11 cellular contexts compared by ENCODE assay signal in genomic region chr3:130242850-130243569, GRCh38.
DNase-seq lines count a peak whose midpoint lies in the region; ATAC-seq and TF ChIP-seq lines count a peak whose summit lies in the region.
"Had no signal": no experiment of that assay in that cellular context is flagged by ENCODE, and none has a peak within 500 bp of the region (broad histone marks: within the 10 kb centered on the region; RNA-seq: fewer than 3 reads in every experiment).

No MANE protein-coding gene starts in this region.

- H3K9me3 ChIP-seq in OCI-LY1 (ENCODE audit: low read length), result no peaks in the 10 kb centered on the region

- peaks cover 4% of the 10 kb centered on the region for H3K27me3 Mint-ChIP-seq in activated naive CD4-positive, alpha-beta T cell treated with anti-CD3 and anti-CD28 coated beads for 36 hours (ENCODE audit: low read depth)
- peaks cover 9% of the 10 kb centered on the region for H3K27me3 Mint-ChIP-seq in type B pancreatic cell

- H3K9me2 ChIP-seq in OCI-LY1 (ENCODE audit: low read depth, low read length), result no peaks in the 10 kb centered on the region

- H3K36me3 Mint-ChIP-seq in activated naive CD4-positive, alpha-beta T cell treated with anti-CD3 and anti-CD28 coated beads for 36 hours (ENCODE audit: low read depth), result no peaks in the 10 kb centered on the region
- no peaks in the 10 kb centered on the region for H3K36me3 Mint-ChIP-seq in type B pancreatic cell
- H3K36me3 Mint-ChIP-seq: CD8-positive, alpha-beta T cell; stimulated activated effector memory CD8-positive, alpha-beta T cell treated with anti-CD3 and anti-CD28 coated beads, Interleukin-12 subunit alpha, Interleukin-12 subunit beta, amount 100 ng/mL, for 72 hours had no signal

- H4K20me1 ChIP-seq in OCI-LY1 (ENCODE audit: insufficient read depth, low read length), result no peaks in the 10 kb centered on the region

- H2AFZ ChIP-seq in OCI-LY1 (ENCODE audit: low read length), result no peak overlapping the region

- H3K9ac ChIP-seq in OCI-LY1 (ENCODE audit: low read length), result no peak overlapping the region

- no peaks in the 10 kb centered on the region for H3K4me1 ChIP-seq in OCI-LY1 (ENCODE audit: insufficient read depth, low read length, severe bottlenecking)

- H3K4me2 ChIP-seq in OCI-LY1 (ENCODE audit: low read length), result no peak overlapping the region

- peak; percentile 18 for DNase-seq in activated naive CD4-positive, alpha-beta T cell treated with anti-CD3 and anti-CD28 coated beads for 36 hours
- DNase-seq in activated naive CD4-positive, alpha-beta T cell treated with anti-CD3 and anti-CD28 coated beads, Interleukin-2, amount 50 U/mL, for 16 hours, result no peak
- peak; percentile 14 for DNase-seq in fibroblast of peridontal ligament (ENCODE audit: extremely low read depth)
- no peak for DNase-seq in type B pancreatic cell (ENCODE audit: extremely low spot score, unreplicated experiment)
- no peak for DNase-seq in cerebellar cortex (ENCODE audit: low spot score)
- no peak for DNase-seq in HPDE6-E6E7 (ENCODE audit: extremely low spot score)
- DNase-seq: activated gamma-delta T cell treated with Interleukin-2 at 50 U/mL for 16 hours; CD8-positive, alpha-beta T cell had no signal

- CTCF ChIA-PET in activated naive CD4-positive, alpha-beta T cell treated with anti-CD3 and anti-CD28 coated beads for 36 hours (lab: Charles Lee), result interaction anchor here (0.6 kb wide), 1 partner anchor 319 kb away, joined by 5 read pairs; no protein-coding TSS in a partner anchor

- H3K79me2 ChIP-seq in OCI-LY1 (ENCODE audit: insufficient read depth, low read length), result no peaks in the 10 kb centered on the region

- H3K27ac Mint-ChIP-seq in activated naive CD4-positive, alpha-beta T cell treated with anti-CD3 and anti-CD28 coated beads for 36 hours, result no peak overlapping the region
- H3K27ac Mint-ChIP-seq in type B pancreatic cell, result no peak overlapping the region
- H3K27ac Mint-ChIP-seq: CD8-positive, alpha-beta T cell; stimulated activated effector memory CD8-positive, alpha-beta T cell treated with anti-CD3 and anti-CD28 coated beads, Interleukin-12 subunit alpha, Interleukin-12 subunit beta, amount 100 ng/mL, for 72 hours had no signal

- H3K4me3 ChIP-seq in OCI-LY1 (ENCODE audit: low read depth, low read length, poor library complexity, severe bottlenecking), result no peak overlapping the region

- no peak overlapping the region for H3K4me3 Mint-ChIP-seq in activated naive CD4-positive, alpha-beta T cell treated with anti-CD3 and anti-CD28 coated beads for 36 hours
- no peak overlapping the region for H3K4me3 Mint-ChIP-seq in type B pancreatic cell
- H3K4me3 Mint-ChIP-seq: CD8-positive, alpha-beta T cell; stimulated activated effector memory CD8-positive, alpha-beta T cell treated with anti-CD3 and anti-CD28 coated beads, Interleukin-12 subunit alpha, Interleukin-12 subunit beta, amount 100 ng/mL, for 72 hours had no signal

- H3K27ac ChIP-seq in OCI-LY1 (ENCODE audit: low read depth, low read length, poor library complexity, severe bottlenecking), result no peak overlapping the region

- H3K9me3 Mint-ChIP-seq in activated naive CD4-positive, alpha-beta T cell treated with anti-CD3 and anti-CD28 coated beads for 36 hours, result no peaks in the 10 kb centered on the region
- H3K9me3 Mint-ChIP-seq in type B pancreatic cell, result no peaks in the 10 kb centered on the region
- H3K9me3 Mint-ChIP-seq: CD8-positive, alpha-beta T cell; stimulated activated effector memory CD8-positive, alpha-beta T cell treated with anti-CD3 and anti-CD28 coated beads, Interleukin-12 subunit alpha, Interleukin-12 subunit beta, amount 100 ng/mL, for 72 hours had no signal

- no peak for ATAC-seq in GM21786 (IDR thresholded peaks at IDR 0.05; ENCODE audit: unreplicated experiment)
- ATAC-seq: CD8-positive, alpha-beta T cell; stimulated activated effector memory CD8-positive, alpha-beta T cell treated with anti-CD3 and anti-CD28 coated beads, Interleukin-12 subunit alpha, Interleukin-12 subunit beta, amount 100 ng/mL, for 72 hours had no signal

- H3K36me3 ChIP-seq in OCI-LY1 (ENCODE audit: insufficient read depth, low read length), result no peaks in the 10 kb centered on the region

- no peaks in the 10 kb centered on the region for H3K4me1 Mint-ChIP-seq in activated naive CD4-positive, alpha-beta T cell treated with anti-CD3 and anti-CD28 coated beads for 36 hours (ENCODE audit: low read depth)
- no peaks in the 10 kb centered on the region for H3K4me1 Mint-ChIP-seq in type B pancreatic cell (ENCODE audit: unreplicated experiment)
- H3K4me1 Mint-ChIP-seq: stimulated activated effector memory CD8-positive, alpha-beta T cell treated with anti-CD3 and anti-CD28 coated beads, Interleukin-12 subunit alpha, Interleukin-12 subunit beta, amount 100 ng/mL, for 72 hours had no signal

- TF ChIP-seq CTCF in OCI-LY1 (IDR thresholded peaks at IDR 0.05; ENCODE audit: low read length) (peak; percentile 59; the same call in 1 of the 2 replicates), type B pancreatic cell (conservative IDR thresholded peaks at IDR 0.05) (peak; percentile 42)

- no peaks in the 10 kb centered on the region for H3K27me3 ChIP-seq in OCI-LY1 (ENCODE audit: insufficient read depth, low read length)

- no peaks in the 10 kb centered on the region for H3F3A ChIP-seq in OCI-LY1 (ENCODE audit: insufficient read depth, low read length)

- intact Hi-C loops in activated naive CD4-positive, alpha-beta T cell treated with anti-CD3 and anti-CD28 coated beads for 36 hours (cut with micrococcal nuclease), result no loop called here

Comparison
In these comparisons a context has a peak if more than half of its experiments do, and no peak if none do; other contexts are left out.
1. DNase-seq: peak in activated naive CD4-positive, alpha-beta T cell treated with anti-CD3 and anti-CD28 coated beads for 36 hours (single experiment) and fibroblast of peridontal ligament (single experiment); none in activated naive CD4-positive, alpha-beta T cell treated with anti-CD3 and anti-CD28 coated beads, Interleukin-2, amount 50 U/mL, for 16 hours (single experiment), type B pancreatic cell (single experiment), cerebellar cortex (single experiment) and HPDE6-E6E7 (single experiment).